1 cellular context compared by ENCODE assay signal in the genomic region with DNA sequence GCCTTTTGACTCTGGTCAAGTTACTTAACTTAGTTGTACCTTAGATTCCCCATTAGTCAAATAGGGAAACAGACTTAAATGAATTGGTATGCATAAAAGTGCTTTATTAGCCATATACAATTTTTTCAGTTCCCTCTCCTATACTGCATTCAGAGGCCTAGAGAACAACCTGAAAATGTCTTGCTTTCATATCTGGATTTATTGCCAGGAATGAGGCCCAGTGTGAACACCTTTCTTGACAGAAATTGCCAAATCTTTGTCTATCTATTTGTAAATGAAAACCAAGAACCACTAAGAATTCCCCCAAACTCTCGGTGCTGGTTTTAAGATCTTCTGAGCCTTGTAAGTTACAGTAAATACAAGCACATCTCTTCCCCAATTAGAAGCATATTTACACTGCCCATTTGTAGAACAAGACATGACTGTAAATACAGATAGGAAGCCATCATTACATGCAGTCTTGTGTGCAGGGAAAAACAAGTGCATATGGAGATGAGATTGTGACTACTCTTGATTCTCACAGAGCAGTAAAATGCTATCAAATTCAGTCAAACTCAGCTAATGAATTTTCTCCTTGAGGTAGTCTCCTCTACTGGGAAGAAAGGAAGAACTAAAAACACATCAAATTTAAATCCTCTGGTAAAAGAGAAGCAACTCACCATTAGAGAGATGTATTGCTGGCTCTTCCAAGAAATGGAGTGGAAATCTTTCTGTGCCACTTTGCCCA.
TF ChIP-seq lines count a peak whose summit lies in the region.

No MANE protein-coding gene starts in this region.

TF ChIP-seq in GM12878, 131 proteins besides CTCF, POLR2A, EP300 and RAD21:
- TF ChIP-seq, protein P1, sequence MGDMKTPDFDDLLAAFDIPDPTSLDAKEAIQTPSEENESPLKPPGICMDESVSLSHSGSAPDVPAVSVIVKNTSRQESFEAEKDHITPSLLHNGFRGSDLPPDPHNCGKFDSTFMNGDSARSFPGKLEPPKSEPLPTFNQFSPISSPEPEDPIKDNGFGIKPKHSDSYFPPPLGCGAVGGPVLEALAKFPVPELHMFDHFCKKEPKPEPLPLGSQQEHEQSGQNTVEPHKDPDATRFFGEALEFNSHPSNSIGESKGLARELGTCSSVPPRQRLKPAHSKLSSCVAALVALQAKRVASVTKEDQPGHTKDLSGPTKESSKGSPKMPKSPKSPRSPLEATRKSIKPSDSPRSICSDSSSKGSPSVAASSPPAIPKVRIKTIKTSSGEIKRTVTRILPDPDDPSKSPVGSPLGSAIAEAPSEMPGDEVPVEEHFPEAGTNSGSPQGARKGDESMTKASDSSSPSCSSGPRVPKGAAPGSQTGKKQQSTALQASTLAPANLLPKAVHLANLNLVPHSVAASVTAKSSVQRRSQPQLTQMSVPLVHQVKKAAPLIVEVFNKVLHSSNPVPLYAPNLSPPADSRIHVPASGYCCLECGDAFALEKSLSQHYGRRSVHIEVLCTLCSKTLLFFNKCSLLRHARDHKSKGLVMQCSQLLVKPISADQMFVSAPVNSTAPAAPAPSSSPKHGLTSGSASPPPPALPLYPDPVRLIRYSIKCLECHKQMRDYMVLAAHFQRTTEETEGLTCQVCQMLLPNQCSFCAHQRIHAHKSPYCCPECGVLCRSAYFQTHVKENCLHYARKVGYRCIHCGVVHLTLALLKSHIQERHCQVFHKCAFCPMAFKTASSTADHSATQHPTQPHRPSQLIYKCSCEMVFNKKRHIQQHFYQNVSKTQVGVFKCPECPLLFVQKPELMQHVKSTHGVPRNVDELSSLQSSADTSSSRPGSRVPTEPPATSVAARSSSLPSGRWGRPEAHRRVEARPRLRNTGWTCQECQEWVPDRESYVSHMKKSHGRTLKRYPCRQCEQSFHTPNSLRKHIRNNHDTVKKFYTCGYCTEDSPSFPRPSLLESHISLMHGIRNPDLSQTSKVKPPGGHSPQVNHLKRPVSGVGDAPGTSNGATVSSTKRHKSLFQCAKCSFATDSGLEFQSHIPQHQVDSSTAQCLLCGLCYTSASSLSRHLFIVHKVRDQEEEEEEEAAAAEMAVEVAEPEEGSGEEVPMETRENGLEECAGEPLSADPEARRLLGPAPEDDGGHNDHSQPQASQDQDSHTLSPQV (IDR thresholded peaks at IDR 0.05) = no peak
- TF ChIP-seq MTA2 (IDR thresholded peaks at IDR 0.05; ENCODE audit: low read depth) = peak; percentile 53
- no peak for TF ChIP-seq RB1 (IDR thresholded peaks at IDR 0.05; ENCODE audit: borderline replicate concordance)
- TF ChIP-seq JUND (IDR thresholded peaks at IDR 0.05; ENCODE audit: low read depth, low read length) = no peak
- TF ChIP-seq, protein P2, sequence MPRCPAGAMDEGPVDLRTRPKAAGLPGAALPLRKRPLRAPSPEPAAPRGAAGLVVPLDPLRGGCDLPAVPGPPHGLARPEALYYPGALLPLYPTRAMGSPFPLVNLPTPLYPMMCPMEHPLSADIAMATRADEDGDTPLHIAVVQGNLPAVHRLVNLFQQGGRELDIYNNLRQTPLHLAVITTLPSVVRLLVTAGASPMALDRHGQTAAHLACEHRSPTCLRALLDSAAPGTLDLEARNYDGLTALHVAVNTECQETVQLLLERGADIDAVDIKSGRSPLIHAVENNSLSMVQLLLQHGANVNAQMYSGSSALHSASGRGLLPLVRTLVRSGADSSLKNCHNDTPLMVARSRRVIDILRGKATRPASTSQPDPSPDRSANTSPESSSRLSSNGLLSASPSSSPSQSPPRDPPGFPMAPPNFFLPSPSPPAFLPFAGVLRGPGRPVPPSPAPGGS (IDR thresholded peaks at IDR 0.05; ENCODE audit: borderline replicate concordance, insufficient read depth, low read depth, low read length, poor library complexity, severe bottlenecking) = no peak
- TF ChIP-seq MYC (IDR thresholded peaks at IDR 0.05; ENCODE audit: insufficient read depth, insufficient read length, insufficient replicate concordance, low read length, severe bottlenecking) = no peak
- TF ChIP-seq EGR1 (IDR thresholded peaks at IDR 0.05; ENCODE audit: borderline replicate concordance in 1 of 2, low read depth in 2 of 2, low read length in 2 of 2) = no peak
- no peak for TF ChIP-seq NR2C1 (IDR thresholded peaks at IDR 0.05)
- TF ChIP-seq NFIC (IDR thresholded peaks at IDR 0.05; ENCODE audit: low read depth, low read length) = peak; percentile 58; the same call in 1 of the 2 replicates
- no peak for TF ChIP-seq USF1 (IDR thresholded peaks at IDR 0.05; ENCODE audit: borderline replicate concordance, extremely low read length, insufficient read depth, low read depth, low read length)
- TF ChIP-seq STAT1 (conservative IDR thresholded peaks at IDR 0.05) = no peak
- peak; percentile 26; the same call in 1 of the 2 replicates for TF ChIP-seq SPI1 (IDR thresholded peaks at IDR 0.05; ENCODE audit: borderline replicate concordance, insufficient read depth, low read depth, low read length)
- TF ChIP-seq NR2C2 (IDR thresholded peaks at IDR 0.05; ENCODE audit: borderline replicate concordance, control insufficient read depth, insufficient read length, low read depth) = no peak
- TF ChIP-seq, protein P3, sequence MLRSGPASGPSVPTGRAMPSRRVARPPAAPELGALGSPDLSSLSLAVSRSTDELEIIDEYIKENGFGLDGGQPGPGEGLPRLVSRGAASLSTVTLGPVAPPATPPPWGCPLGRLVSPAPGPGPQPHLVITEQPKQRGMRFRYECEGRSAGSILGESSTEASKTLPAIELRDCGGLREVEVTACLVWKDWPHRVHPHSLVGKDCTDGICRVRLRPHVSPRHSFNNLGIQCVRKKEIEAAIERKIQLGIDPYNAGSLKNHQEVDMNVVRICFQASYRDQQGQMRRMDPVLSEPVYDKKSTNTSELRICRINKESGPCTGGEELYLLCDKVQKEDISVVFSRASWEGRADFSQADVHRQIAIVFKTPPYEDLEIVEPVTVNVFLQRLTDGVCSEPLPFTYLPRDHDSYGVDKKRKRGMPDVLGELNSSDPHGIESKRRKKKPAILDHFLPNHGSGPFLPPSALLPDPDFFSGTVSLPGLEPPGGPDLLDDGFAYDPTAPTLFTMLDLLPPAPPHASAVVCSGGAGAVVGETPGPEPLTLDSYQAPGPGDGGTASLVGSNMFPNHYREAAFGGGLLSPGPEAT (IDR thresholded peaks at IDR 0.05; ENCODE audit: low read depth) = 0 out of 2 replicates have a peak, but pooled peaks have one; percentile 39
- no peak for TF ChIP-seq NR2F1 (conservative IDR thresholded peaks at IDR 0.05)
- TF ChIP-seq SMC3 (IDR thresholded peaks at IDR 0.05; ENCODE audit: borderline replicate concordance, low read length) = no peak
- no peak for TF ChIP-seq PBX3 (IDR thresholded peaks at IDR 0.05; ENCODE audit: insufficient replicate concordance, low read depth, low read length)
- no peak for TF ChIP-seq POLR2AphosphoS2 (IDR thresholded peaks at IDR 0.05; ENCODE audit: low read depth, low read length)
- peak; percentile 63 for TF ChIP-seq JUNB (IDR thresholded peaks at IDR 0.05)
- TF ChIP-seq HDAC2 (IDR thresholded peaks at IDR 0.05) = no peak
- TF ChIP-seq, protein P4, sequence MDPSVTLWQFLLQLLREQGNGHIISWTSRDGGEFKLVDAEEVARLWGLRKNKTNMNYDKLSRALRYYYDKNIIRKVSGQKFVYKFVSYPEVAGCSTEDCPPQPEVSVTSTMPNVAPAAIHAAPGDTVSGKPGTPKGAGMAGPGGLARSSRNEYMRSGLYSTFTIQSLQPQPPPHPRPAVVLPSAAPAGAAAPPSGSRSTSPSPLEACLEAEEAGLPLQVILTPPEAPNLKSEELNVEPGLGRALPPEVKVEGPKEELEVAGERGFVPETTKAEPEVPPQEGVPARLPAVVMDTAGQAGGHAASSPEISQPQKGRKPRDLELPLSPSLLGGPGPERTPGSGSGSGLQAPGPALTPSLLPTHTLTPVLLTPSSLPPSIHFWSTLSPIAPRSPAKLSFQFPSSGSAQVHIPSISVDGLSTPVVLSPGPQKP (IDR thresholded peaks at IDR 0.05; ENCODE audit: low read depth, low read length) = no peak
- peak; percentile 39 to 64; a peak in 3 of 4 replicates for TF ChIP-seq IKZF2 (IDR thresholded peaks at IDR 0.05)
- no peak for TF ChIP-seq SREBF2 (IDR thresholded peaks at IDR 0.05; ENCODE audit: low read length)
- TF ChIP-seq TCF3 (IDR thresholded peaks at IDR 0.05; ENCODE audit: borderline replicate concordance, insufficient read depth, low read depth, low read length) = no peak
